ENCODE assay signal across 1 cellular context in the genomic region with DNA sequence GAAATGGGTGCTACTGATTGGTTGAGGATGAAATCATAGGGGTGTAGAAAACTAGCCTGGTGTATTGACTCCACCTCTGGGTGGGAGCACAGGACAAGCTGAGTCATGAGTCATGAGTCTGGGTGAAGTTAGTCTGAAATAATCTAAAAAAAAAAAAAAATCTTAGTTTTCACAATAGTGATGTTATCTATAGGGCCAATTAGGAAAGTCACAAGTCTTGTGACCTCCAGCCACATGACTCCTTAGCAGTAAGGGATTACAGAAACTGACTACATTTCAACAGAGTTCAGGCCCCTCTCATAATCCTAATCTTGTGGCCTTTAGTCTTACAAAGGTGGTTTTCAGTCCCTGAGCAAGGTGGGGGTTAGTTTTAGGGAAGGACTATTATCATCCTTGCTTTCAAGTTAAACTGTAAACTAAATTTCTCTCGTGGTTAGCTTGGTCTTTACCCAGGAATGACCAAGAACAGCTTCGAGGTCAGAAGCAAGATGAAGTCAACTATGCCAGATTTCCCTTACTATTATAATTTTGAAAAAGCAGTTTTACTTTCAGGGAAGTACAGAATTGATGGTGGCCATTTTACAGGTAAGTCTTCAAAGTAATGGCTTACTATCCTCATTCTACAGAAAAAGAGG.
TF ChIP-seq lines count a peak whose summit lies in the region.

No MANE protein-coding gene starts in this region.

TF ChIP-seq in K562, 482 proteins besides CTCF, POLR2A, EP300 and RAD21 (continued from another document):
- TF ChIP-seq MAFK (IDR thresholded peaks at IDR 0.05; ENCODE audit: low read length) (peak; percentile 29; the same call in 1 of the 2 replicates), ZNF764 (CRISPR knock-in tag; IDR thresholded peaks at IDR 0.05; ENCODE audit: low read depth) (no peak), SMARCE1 (IDR thresholded peaks at IDR 0.05) (0 out of 2 replicates have a peak, but pooled peaks have one; percentile 19), ARID1B (IDR thresholded peaks at IDR 0.05) (0 out of 2 replicates have a peak, but pooled peaks have one; percentile 26), PCBP2 (IDR thresholded peaks at IDR 0.05; ENCODE audit: low read depth, low read length, poor library complexity, severe bottlenecking) (no peak), ZNF239 (CRISPR knock-in tag; IDR thresholded peaks at IDR 0.05) (no peak; the same call in 1 of the 2 replicates), ASH1L (IDR thresholded peaks at IDR 0.05; ENCODE audit: borderline replicate concordance, low read depth, partially characterized antibody) (no peak), TRIM24 (IDR thresholded peaks at IDR 0.05) (peak; percentile 51 to 76; a peak in 3 of 4 replicates), BACH1 (tag; IDR thresholded peaks at IDR 0.05) (peak; percentile 63; the same call in 1 of the 2 replicates), FOSL1 (tag; conservative IDR thresholded peaks at IDR 0.05) (peak; percentile 69), NONO (IDR thresholded peaks at IDR 0.05; ENCODE audit: low read depth in 2 of 2, low read length in 1 of 2) (no peak), ZNF449 (CRISPR knock-in tag; IDR thresholded peaks at IDR 0.05) (0 out of 2 replicates have a peak, but pooled peaks have one; percentile 26), ATF7 (IDR thresholded peaks at IDR 0.05) (peak; percentile 61; the same call in 1 of the 2 replicates), NFE2 (IDR thresholded peaks at IDR 0.05; ENCODE audit: low read depth) (peak; percentile 66), TOE1 (IDR thresholded peaks at IDR 0.05; ENCODE audit: borderline replicate concordance) (peak; percentile 69; the same call in 1 of the 2 replicates), TOE1 (CRISPR knock-in tag; IDR thresholded peaks at IDR 0.05; ENCODE audit: borderline replicate concordance, low read depth) (no peak), ZNF175 (CRISPR knock-in tag; IDR thresholded peaks at IDR 0.05; ENCODE audit: low read depth) (0 out of 2 replicates have a peak, but pooled peaks have one; percentile 33), C11orf30 (IDR thresholded peaks at IDR 0.05; ENCODE audit: low read depth) (peak; percentile 69), SOX6 (IDR thresholded peaks at IDR 0.05) (peak; percentile 84), ATF1 (CRISPR knock-in tag; IDR thresholded peaks at IDR 0.05) (no peak), ATF1 (tag; IDR thresholded peaks at IDR 0.05) (0 out of 2 replicates have a peak, but pooled peaks have one; percentile 19), ZNF76 (CRISPR knock-in tag; IDR thresholded peaks at IDR 0.05; ENCODE audit: borderline replicate concordance) (no peak), TEAD2 (tag; IDR thresholded peaks at IDR 0.05) (no peak), CEBPB (tag; IDR thresholded peaks at IDR 0.05) (peak; percentile 80), MAFG (tag; conservative IDR thresholded peaks at IDR 0.05) (peak; percentile 35; the same call in 1 of the 2 replicates), ZNF23 (CRISPR knock-in tag; IDR thresholded peaks at IDR 0.05) (0 out of 2 replicates have a peak, but pooled peaks have one; percentile 49), JUND (IDR thresholded peaks at IDR 0.05; ENCODE audit: borderline replicate concordance, low read depth, low read length) (peak; percentile 54; the same call in 1 of the 2 replicates), JUND (tag; IDR thresholded peaks at IDR 0.05; ENCODE audit: borderline replicate concordance, low read depth, low read length) (no peak), DDX20 (tag; IDR thresholded peaks at IDR 0.05; ENCODE audit: low read depth) (peak; percentile 49; the same call in 1 of the 2 replicates), ZNF717 (CRISPR knock-in tag; IDR thresholded peaks at IDR 0.05) (no peak), MTA3 (IDR thresholded peaks at IDR 0.05; ENCODE audit: borderline replicate concordance) (no peak), CEBPG (CRISPR knock-in tag; IDR thresholded peaks at IDR 0.05) (no peak), CEBPG (tag; conservative IDR thresholded peaks at IDR 0.05 in 1 of 2, IDR thresholded peaks at IDR 0.05 in 1 of 2) (peak in 1 of 2 experiments; percentile 31; a peak in 1 of 4 replicates), CBX2 (IDR thresholded peaks at IDR 0.05; ENCODE audit: insufficient read depth, low read length, poor library complexity, severe bottlenecking) (no peak), HIVEP1 (CRISPR knock-in tag; IDR thresholded peaks at IDR 0.05) (0 out of 2 replicates have a peak, but pooled peaks have one; percentile 22), BCOR (IDR thresholded peaks at IDR 0.05) (no peak), NR2C2 (CRISPR knock-in tag; IDR thresholded peaks at IDR 0.05) (no peak), NR2C2 (tag; IDR thresholded peaks at IDR 0.05) (peak; percentile 48), ZNF589 (CRISPR knock-in tag; IDR thresholded peaks at IDR 0.05; ENCODE audit: low read depth) (peak; percentile 63; the same call in 1 of the 2 replicates), TCF7L2 (IDR thresholded peaks at IDR 0.05; ENCODE audit: low read depth, low read length) (no peak), CBFA2T2 (conservative IDR thresholded peaks at IDR 0.05) (no peak), EWSR1 (IDR thresholded peaks at IDR 0.05; ENCODE audit: borderline replicate concordance, low read depth, partially characterized antibody) (no peak), ZNF644 (tag; IDR thresholded peaks at IDR 0.05; ENCODE audit: low read depth) (0 out of 2 replicates have a peak, but pooled peaks have one; percentile 34), ATF3 (IDR thresholded peaks at IDR 0.05) (peak; percentile 50), ATF3 (CRISPR knock-in tag; conservative IDR thresholded peaks at IDR 0.05) (no peak), CREB3 (tag; conservative IDR thresholded peaks at IDR 0.05; ENCODE audit: low read depth) (no peak), PTTG1 (tag; IDR thresholded peaks at IDR 0.05; ENCODE audit: low read depth) (0 out of 2 replicates have a peak, but pooled peaks have one; percentile 25), L3MBTL2 (IDR thresholded peaks at IDR 0.05) (peak; percentile 73), HINFP (tag; conservative IDR thresholded peaks at IDR 0.05; ENCODE audit: low read depth) (no peak), RBM39 (optimal IDR thresholded peaks at IDR 0.05; ENCODE audit: low read depth, low read length) (no peak)
- TF ChIP-seq, protein P1, sequence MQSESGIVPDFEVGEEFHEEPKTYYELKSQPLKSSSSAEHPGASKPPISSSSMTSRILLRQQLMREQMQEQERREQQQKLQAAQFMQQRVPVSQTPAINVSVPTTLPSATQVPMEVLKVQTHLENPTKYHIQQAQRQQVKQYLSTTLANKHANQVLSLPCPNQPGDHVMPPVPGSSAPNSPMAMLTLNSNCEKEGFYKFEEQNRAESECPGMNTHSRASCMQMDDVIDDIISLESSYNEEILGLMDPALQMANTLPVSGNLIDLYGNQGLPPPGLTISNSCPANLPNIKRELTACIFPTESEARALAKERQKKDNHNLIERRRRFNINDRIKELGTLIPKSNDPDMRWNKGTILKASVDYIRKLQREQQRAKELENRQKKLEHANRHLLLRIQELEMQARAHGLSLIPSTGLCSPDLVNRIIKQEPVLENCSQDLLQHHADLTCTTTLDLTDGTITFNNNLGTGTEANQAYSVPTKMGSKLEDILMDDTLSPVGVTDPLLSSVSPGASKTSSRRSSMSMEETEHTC (IDR thresholded peaks at IDR 0.05): peak; percentile 71; the same call in 1 of the 2 replicates
- TF ChIP-seq, protein P2, sequence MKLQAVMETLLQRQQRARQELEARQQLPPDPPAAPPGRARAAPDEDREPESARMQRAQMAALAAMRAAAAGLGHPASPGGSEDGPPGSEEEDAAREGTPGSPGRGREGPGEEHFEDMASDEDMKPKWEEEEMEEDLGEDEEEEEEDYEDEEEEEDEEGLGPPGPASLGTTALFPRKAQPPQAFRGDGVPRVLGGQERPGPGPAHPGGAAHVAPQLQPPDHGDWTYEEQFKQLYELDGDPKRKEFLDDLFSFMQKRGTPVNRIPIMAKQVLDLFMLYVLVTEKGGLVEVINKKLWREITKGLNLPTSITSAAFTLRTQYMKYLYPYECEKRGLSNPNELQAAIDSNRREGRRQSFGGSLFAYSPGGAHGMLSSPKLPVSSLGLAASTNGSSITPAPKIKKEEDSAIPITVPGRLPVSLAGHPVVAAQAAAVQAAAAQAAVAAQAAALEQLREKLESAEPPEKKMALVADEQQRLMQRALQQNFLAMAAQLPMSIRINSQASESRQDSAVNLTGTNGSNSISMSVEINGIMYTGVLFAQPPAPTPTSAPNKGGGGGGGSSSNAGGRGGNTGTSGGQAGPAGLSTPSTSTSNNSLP (IDR thresholded peaks at IDR 0.05; ENCODE audit: borderline replicate concordance, low read depth, low read length): no peak
- TF ChIP-seq, protein P3, sequence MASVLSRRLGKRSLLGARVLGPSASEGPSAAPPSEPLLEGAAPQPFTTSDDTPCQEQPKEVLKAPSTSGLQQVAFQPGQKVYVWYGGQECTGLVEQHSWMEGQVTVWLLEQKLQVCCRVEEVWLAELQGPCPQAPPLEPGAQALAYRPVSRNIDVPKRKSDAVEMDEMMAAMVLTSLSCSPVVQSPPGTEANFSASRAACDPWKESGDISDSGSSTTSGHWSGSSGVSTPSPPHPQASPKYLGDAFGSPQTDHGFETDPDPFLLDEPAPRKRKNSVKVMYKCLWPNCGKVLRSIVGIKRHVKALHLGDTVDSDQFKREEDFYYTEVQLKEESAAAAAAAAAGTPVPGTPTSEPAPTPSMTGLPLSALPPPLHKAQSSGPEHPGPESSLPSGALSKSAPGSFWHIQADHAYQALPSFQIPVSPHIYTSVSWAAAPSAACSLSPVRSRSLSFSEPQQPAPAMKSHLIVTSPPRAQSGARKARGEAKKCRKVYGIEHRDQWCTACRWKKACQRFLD (CRISPR knock-in tag; IDR thresholded peaks at IDR 0.05): peak; percentile 63; the same call in 1 of the 2 replicates
- TF ChIP-seq, protein P4, sequence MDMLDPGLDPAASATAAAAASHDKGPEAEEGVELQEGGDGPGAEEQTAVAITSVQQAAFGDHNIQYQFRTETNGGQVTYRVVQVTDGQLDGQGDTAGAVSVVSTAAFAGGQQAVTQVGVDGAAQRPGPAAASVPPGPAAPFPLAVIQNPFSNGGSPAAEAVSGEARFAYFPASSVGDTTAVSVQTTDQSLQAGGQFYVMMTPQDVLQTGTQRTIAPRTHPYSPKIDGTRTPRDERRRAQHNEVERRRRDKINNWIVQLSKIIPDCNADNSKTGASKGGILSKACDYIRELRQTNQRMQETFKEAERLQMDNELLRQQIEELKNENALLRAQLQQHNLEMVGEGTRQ (CRISPR knock-in tag; IDR thresholded peaks at IDR 0.05): peak; percentile 29; the same call in 1 of the 2 replicates
- TF ChIP-seq, protein P5, sequence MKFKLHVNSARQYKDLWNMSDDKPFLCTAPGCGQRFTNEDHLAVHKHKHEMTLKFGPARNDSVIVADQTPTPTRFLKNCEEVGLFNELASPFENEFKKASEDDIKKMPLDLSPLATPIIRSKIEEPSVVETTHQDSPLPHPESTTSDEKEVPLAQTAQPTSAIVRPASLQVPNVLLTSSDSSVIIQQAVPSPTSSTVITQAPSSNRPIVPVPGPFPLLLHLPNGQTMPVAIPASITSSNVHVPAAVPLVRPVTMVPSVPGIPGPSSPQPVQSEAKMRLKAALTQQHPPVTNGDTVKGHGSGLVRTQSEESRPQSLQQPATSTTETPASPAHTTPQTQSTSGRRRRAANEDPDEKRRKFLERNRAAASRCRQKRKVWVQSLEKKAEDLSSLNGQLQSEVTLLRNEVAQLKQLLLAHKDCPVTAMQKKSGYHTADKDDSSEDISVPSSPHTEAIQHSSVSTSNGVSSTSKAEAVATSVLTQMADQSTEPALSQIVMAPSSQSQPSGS (CRISPR knock-in tag; IDR thresholded peaks at IDR 0.05): no peak
TF ChIP-seq in K562: peak in this region for 37.
